ENCODE assay signal across 19 cellular contexts in the genomic region with DNA sequence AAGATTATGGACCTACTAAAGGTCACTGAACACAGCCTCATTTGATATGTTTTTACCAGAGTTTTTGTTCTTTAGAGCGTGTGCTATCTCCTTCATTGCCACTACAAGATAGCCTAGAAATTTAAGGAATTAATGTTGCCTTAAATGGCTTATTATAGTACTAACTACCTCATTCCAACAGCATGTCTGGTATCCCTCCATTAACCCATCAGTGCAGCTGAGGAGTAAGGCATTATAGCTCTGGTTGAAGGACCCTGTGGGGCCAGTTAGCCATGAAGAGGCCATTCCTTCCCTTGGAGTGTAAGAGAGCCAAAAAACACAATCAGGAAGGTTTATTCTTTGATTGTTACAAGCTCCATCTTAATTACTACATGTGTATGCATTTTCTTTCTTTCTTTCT. TPM values are rescaled to one million over a fixed set of nuclear protein-coding genes. Genes with fewer than 3 reads are reported as not detected.
DNase-seq lines count a peak whose midpoint lies in the region; ATAC-seq and TF ChIP-seq lines count a peak whose summit lies in the region.
"Had no signal": no experiment of that assay in that cellular context is flagged by ENCODE, and none has a peak within 500 bp of the region (broad histone marks: within the 10 kb centered on the region; RNA-seq: fewer than 3 reads in every experiment).

No MANE protein-coding gene starts in this region.

- H3K27ac ChIP-seq in IMR-90 (ENCODE audit: insufficient read depth, low read length) = no peak overlapping the region
- H3K27ac ChIP-seq: brain microvascular endothelial cell, testis had no signal

- no peak for ATAC-seq in IMR-90 (ENCODE audit: low read depth)
- ATAC-seq in natural killer cell = no peak
- no peak for ATAC-seq in HG03095 (IDR thresholded peaks at IDR 0.05; ENCODE audit: unreplicated experiment)
- no peak for ATAC-seq in SK-N-SH treated with all-trans-retinoic acid at 6 μM for 48 hours

- no peak overlapping the region for H2AK9ac ChIP-seq in IMR-90 (replicated peaks; ENCODE audit: low read depth, low read length, poor library complexity)

- dilution Hi-C loops in IMR-90 (cut with HindIII; ENCODE audit: low sequenced_read_pairs, unreplicated experiment) = no loop called here

- H3K56ac ChIP-seq in IMR-90 (ENCODE audit: extremely low read depth, insufficient read depth, low read length) = no peak overlapping the region

- DNase-seq in CD14-positive monocyte (ENCODE audit: low spot score) = no peak
- DNase-seq in IMR-90 = peak; percentile 46
- DNase-seq in astrocyte of the hippocampus (ENCODE audit: low read depth, low spot score) = peak; percentile 51
- no peak for DNase-seq in natural killer cell
- no peak for DNase-seq in activated T-cell treated with anti-CD3 and anti-CD28 coated beads, Interleukin-2, amount 50 U/mL, for 48 hours
- no peak for DNase-seq in erythroblast (lab: John Stamatoyannopoulos, UW)
- DNase-seq: activated CD4-positive, alpha-beta memory T cell treated with anti-CD3 and anti-CD28 coated beads, Interleukin-2, amount 10 ng/mL, durations not matched to agents 7 days and 5 days; activated effector memory CD4-positive, alpha-beta T cell treated with Interleukin-2 at 50 U/mL for 16 hours; brain microvascular endothelial cell; Calu3; DND-41; effector CD8-positive, alpha-beta T cell; mesenchymal stem cell; NCI-H1105 treated with DMSO at 0.1 percent for 48 hours; NCI-H524; testis had no signal

- peak overlapping the region; percentile 49; the same call in 1 of the 2 replicates for H2BK120ac ChIP-seq in IMR-90 (ENCODE audit: low read depth, low read length)

- no peak overlapping the region for H3K4ac ChIP-seq in IMR-90 (ENCODE audit: low read depth, low read length)

- H2BK20ac ChIP-seq in IMR-90 (ENCODE audit: low read depth, low read length) = peak overlapping the region; percentile 24; the same call in 1 of the 2 replicates

- CTCF ChIA-PET in IMR-90 (lab: Yijun Ruan, JAX) = interaction anchor here (0.9 to 2.7 kb wide), 9 partner anchors 11 to 587 kb away, joined by 3 to 27 read pairs (median 7); a partner anchor contains a TSS

- TF ChIP-seq CTCF in CD14-positive monocyte (IDR thresholded peaks at IDR 0.05) = no peak
- TF ChIP-seq CTCF in IMR-90 (conservative IDR thresholded peaks at IDR 0.05; ENCODE audit: low read depth, low read length) = no peak
- no peak for TF ChIP-seq CTCF in natural killer cell (IDR thresholded peaks at IDR 0.05)

- intact Hi-C loops in CD14-positive monocyte (cut with micrococcal nuclease) (loop anchor here (2.0 to 10.0 kb wide), 6 partner anchors 171 to 841 kb away; no protein-coding TSS in a partner anchor), IMR-90 (cut with micrococcal nuclease) (loop anchor here (2.0 kb wide), 1 partner anchor 839 kb away; no protein-coding TSS in a partner anchor), natural killer cell (cut with micrococcal nuclease) (no loop called here)

- H3K36me3 Mint-ChIP-seq in CD14-positive monocyte (no peaks in the 10 kb centered on the region), natural killer cell (no peaks in the 10 kb centered on the region)

- H2AFZ ChIP-seq in IMR-90 (replicated peaks; ENCODE audit: low read length, poor library complexity) = no peak overlapping the region

- H3K4me2 ChIP-seq in IMR-90 (ENCODE audit: low read depth, low read length) = no peak overlapping the region; the same call in 1 of the 2 replicates

- peak overlapping the region in 1 of 2 experiments; percentile 13; a peak in 1 of 4 replicates for H4K8ac ChIP-seq in IMR-90 (ENCODE audit: low read depth in 2 of 2, low read length in 2 of 2)

- H3K27me3 ChIP-seq in IMR-90 (ENCODE audit: control insufficient read depth, insufficient read depth, low read length) = no peaks in the 10 kb centered on the region
- H3K27me3 ChIP-seq: brain microvascular endothelial cell, testis had no signal

- peaks cover 2 to 4% (median 2%) of the 10 kb centered on the region in 3 donors for H3K27me3 Mint-ChIP-seq in CD14-positive monocyte (ENCODE audit: low read depth in 3 of 3)
- H3K27me3 Mint-ChIP-seq in natural killer cell (ENCODE audit: low read depth in 2 of 2) = no peaks in the 10 kb centered on the region

- no peak overlapping the region for H4K5ac ChIP-seq in IMR-90 (ENCODE audit: low read depth, low read length)

- no peaks in the 10 kb centered on the region for H3K9me3 ChIP-seq in IMR-90 (ENCODE audit: control insufficient read depth, insufficient read depth, low read length)
- H3K9me3 ChIP-seq: testis had no signal

- H3K4me1 Mint-ChIP-seq in CD14-positive monocyte (peaks cover 39% of the 10 kb centered on the region), natural killer cell (peaks cover 37 to 38% of the 10 kb centered on the region in 2 donors)

- peaks cover 11% of the 10 kb centered on the region; the same call in 1 of the 2 replicates for H3K36me3 ChIP-seq in IMR-90 (ENCODE audit: control insufficient read depth, insufficient read depth, low read length)

- H3K4me1 ChIP-seq in IMR-90 (ENCODE audit: control insufficient read depth, insufficient read depth, low read length) = peaks cover 7% of the 10 kb centered on the region

- H3K9me3 Mint-ChIP-seq in CD14-positive monocyte = no peaks in the 10 kb centered on the region
- H3K9me3 Mint-ChIP-seq in natural killer cell = no peaks in the 10 kb centered on the region
- H3K9me3 Mint-ChIP-seq: activated CD4-positive, alpha-beta memory T cell treated with anti-CD3 and anti-CD28 coated beads, Interleukin-2, amount 10 ng/mL, durations not matched to agents 7 days and 5 days had no signal

- H2BK5ac ChIP-seq in IMR-90 (ENCODE audit: low read depth, low read length, poor library complexity, severe bottlenecking) = peak overlapping the region; percentile 57

- WGBS in IMR-90 (ENCODE audit: extremely low coverage in 2 of 2, insufficient read length in 1 of 2), 2 experiments = no CpG with 5 or more reads among the region's 1 CpG

- peaks cover 0 to 14% of the 10 kb centered on the region in 2 experiments; a peak in 2 of 4 replicates for H3K79me1 ChIP-seq in IMR-90 (ENCODE audit: low read depth in 1 of 2, low read length in 2 of 2)

- H3K9ac ChIP-seq in IMR-90 (ENCODE audit: low read depth, low read length) = no peak overlapping the region

- POLR2A ChIA-PET in IMR-90 (lab: Charles Lee; ENCODE audit: unreplicated experiment) = no interaction called here

- no peak overlapping the region for H3K14ac ChIP-seq in IMR-90 (replicated peaks; ENCODE audit: low read depth, low read length)

- in situ Hi-C loops in IMR-90 (cut with MboI; ENCODE audit: low sequenced_read_pairs) = no loop called here

- H4K91ac ChIP-seq in IMR-90 (ENCODE audit: insufficient read depth, low read depth, low read length) = peak overlapping the region; percentile 52; the same call in 1 of the 2 replicates

- peak overlapping the region; percentile 72; the same call in 1 of the 2 replicates for H2AK5ac ChIP-seq in IMR-90 (ENCODE audit: low read depth, low read length)

- peak overlapping the region in 4 of 7 donors; percentile 14 to 78 (median 52) for H3K27ac Mint-ChIP-seq in CD14-positive monocyte
- peak overlapping the region; percentile 57 to 59 for H3K27ac Mint-ChIP-seq in natural killer cell
- H3K27ac Mint-ChIP-seq: activated CD4-positive, alpha-beta memory T cell treated with anti-CD3 and anti-CD28 coated beads, Interleukin-2, amount 10 ng/mL, durations not matched to agents 7 days and 5 days; progenitor cell of endocrine pancreas had no signal

- no peak overlapping the region for H3K4me3 ChIP-seq in IMR-90 (ENCODE audit: insufficient read depth, low read depth, low read length)
- H3K4me3 ChIP-seq: testis had no signal

- H3K4me3 Mint-ChIP-seq in CD14-positive monocyte (no peak overlapping the region), natural killer cell (no peak overlapping the region)
- H3K4me3 Mint-ChIP-seq: activated CD4-positive, alpha-beta memory T cell treated with anti-CD3 and anti-CD28 coated beads, Interleukin-2, amount 10 ng/mL, durations not matched to agents 7 days and 5 days had no signal

- no TSS peak for BruUV-seq in IMR-90 (replicated peaks; lab: Mats Ljungman, UMichigan)

- TF ChIP-seq POLR2A in IMR-90 (IDR thresholded peaks at IDR 0.05; ENCODE audit: low read depth, low read length) = no peak
- no peak for TF ChIP-seq POLR2A in erythroblast (IDR thresholded peaks at IDR 0.05; ENCODE audit: low read length)

- peak overlapping the region; percentile 24; the same call in 1 of the 2 replicates for H3K18ac ChIP-seq in IMR-90 (ENCODE audit: low read depth, low read length)

- no peak for TF ChIP-seq RAD21 in IMR-90 (IDR thresholded peaks at IDR 0.05; ENCODE audit: low read length)

- H3K9me1 ChIP-seq in IMR-90 (ENCODE audit: insufficient read depth, low read length) = 0 out of 2 replicates have a peak, but pooled peaks cover 4% of the 10 kb centered on the region

- H3K23ac ChIP-seq in IMR-90 (ENCODE audit: low read depth, low read length) = peak overlapping the region; percentile 16; the same call in 1 of the 2 replicates

- no peak overlapping the region; the same call in 2 of the 3 replicates for H2BK15ac ChIP-seq in IMR-90 (ENCODE audit: low read depth, low read length)

- peaks cover 24% of the 10 kb centered on the region for H4K20me1 ChIP-seq in IMR-90 (ENCODE audit: insufficient read depth, low read length)

TF ChIP-seq in IMR-90, 13 proteins besides CTCF, POLR2A, EP300 and RAD21 (continues in another document):
- TF ChIP-seq MXI1 (IDR thresholded peaks at IDR 0.05; ENCODE audit: borderline replicate concordance, low read depth, low read length) = no peak

TF ChIP-seq in SK-N-SH treated with all-trans-retinoic acid at 6 μM for 48 hours, 23 proteins besides CTCF, POLR2A, EP300 and RAD21 (continues in another document):
- TF ChIP-seq ESRRG (CRISPR knock-in tag; IDR thresholded peaks at IDR 0.05) = no peak
- TF ChIP-seq ZNF565 (CRISPR knock-in tag; conservative IDR thresholded peaks at IDR 0.05; ENCODE audit: low read depth) = no peak
- no peak for TF ChIP-seq CSDC2 (CRISPR knock-in tag; IDR thresholded peaks at IDR 0.05)

RNA-seq across cellular contexts. Expression of a gene that starts 2.3 kb away (rescaled TPM):
- 1 to 10 TPM; 6.6 to 9.8 TPM for polyA plus RNA-seq in CD14-positive monocyte
- total RNA-seq in IMR-90 (2012; rRNA removed) = 3.0 and 3.1 TPM in 2 replicates
- polyA plus RNA-seq in IMR-90 (2012; rRNA removed) = 11.2 and 11.5 TPM in 2 replicates
- polyA plus RNA-seq in IMR-90 (2012; cell fraction: cytosol; rRNA removed) = 8.8 and 20.4 TPM in 2 replicates
- polyA plus RNA-seq in IMR-90 (2012; cell fraction: nucleus; rRNA removed; ENCODE audit: low replicate concordance) = 30.0 and 63.1 TPM in 2 replicates
- total RNA-seq in natural killer cell = 10 to 100 TPM; 13.2 to 35.2 (median 21.6) TPM

RNA-seq across cellular contexts. Expression of a gene that starts 11.4 kb away (rescaled TPM):
- polyA plus RNA-seq in CD14-positive monocyte (1 to 10 TPM; 6.7 to 9.9 TPM), IMR-90 (2012; rRNA removed) (25.2 and 26.8 TPM in 2 replicates)
- total RNA-seq in IMR-90 (2012; rRNA removed) (45.2 and 46.7 TPM in 2 replicates), natural killer cell (10 to 100 TPM; 56.4 to 67.6 (median 64.9) TPM)
- 4.7 and 9.8 TPM in 2 replicates for polyA plus RNA-seq in IMR-90 (2012; cell fraction: cytosol; rRNA removed)
- polyA plus RNA-seq in IMR-90 (2012; cell fraction: nucleus; rRNA removed; ENCODE audit: low replicate concordance) = 14.1 and 59.8 TPM in 2 replicates

RNA-seq across cellular contexts. Expression of a gene that starts 50.2 kb away (rescaled TPM):
- polyA plus RNA-seq in CD14-positive monocyte = not detected
- total RNA-seq in IMR-90 (2012; rRNA removed) = 7.8 and 9.7 TPM in 2 replicates
- polyA plus RNA-seq in IMR-90 (2012; rRNA removed) = 22.4 and 24.2 TPM in 2 replicates
- 13.9 and 18.1 TPM in 2 replicates for polyA plus RNA-seq in IMR-90 (2012; cell fraction: cytosol; rRNA removed)
- polyA plus RNA-seq in IMR-90 (2012; cell fraction: nucleus; rRNA removed; ENCODE audit: low replicate concordance) = 104 and 111 TPM in 2 replicates
- 1 to 10 TPM; 2.1 to 3.0 (median 2.8) TPM for total RNA-seq in natural killer cell

Comparison
In these comparisons a context has a peak if more than half of its experiments do, and no peak if none do; other contexts are left out.
1. DNase-seq: peak in IMR-90 (single experiment) and astrocyte of the hippocampus (single experiment); none in CD14-positive monocyte (single experiment), natural killer cell (single experiment), activated T-cell treated with anti-CD3 and anti-CD28 coated beads, Interleukin-2, amount 50 U/mL, for 48 hours (0 of 2) and erythroblast (0 of 2).